30 cellular contexts compared by ENCODE assay signal in genomic region chr7:48141551-48141950, GRCh38. TPM values are rescaled to one million over a fixed set of nuclear protein-coding genes. Genes with fewer than 3 reads are reported as not detected.
"Had no signal": no experiment of that assay in that cellular context is flagged by ENCODE, and none has a peak within 500 bp of the region (broad histone marks: within the 10 kb centered on the region; RNA-seq: fewer than 3 reads in every experiment).

No MANE protein-coding gene starts in this region.

- H3K27ac Mint-ChIP-seq: activated CD4-positive, alpha-beta T cell treated with anti-CD3 and anti-CD28 coated beads, Interleukin-2, amount 10 ng/mL, durations not matched to agents 24 days and 14 days; activated CD8-positive, alpha-beta T cell treated with anti-CD3 and anti-CD28 coated beads for 36 hours; activated naive CD4-positive, alpha-beta T cell treated with anti-CD3 and anti-CD28 coated beads, Interleukin-2, amount 50 U/mL, for 24 hours; activated naive CD8-positive, alpha-beta T cell treated with anti-CD3 and anti-CD28 coated beads, Interleukin-2, amount 10 ng/mL, durations not matched to agents 7 days and 5 days; activated T-cell treated with anti-CD3 and anti-CD28 coated beads, Interleukin-2, amount 50 U/mL, for 24 hours; activated T-helper 2 cell treated with anti-CD3 and anti-CD28 coated beads, Interferon-gamma antibody, Interleukin-2, Interleukin-4, amounts not matched to agents 10 μg/mL and 5 μg/mL and 100 μg/mL, durations not matched to agents 14 hours and 24 hours and 36 hours had no signal

- H3K4me1 ChIP-seq: breast epithelium, SJCRH30 had no signal

- H3K36me3 Mint-ChIP-seq: activated naive CD4-positive, alpha-beta T cell treated with anti-CD3 and anti-CD28 coated beads, Interleukin-2, amount 50 U/mL, for 24 hours; activated naive CD8-positive, alpha-beta T cell treated with anti-CD3 and anti-CD28 coated beads, Interleukin-2, amount 10 ng/mL, durations not matched to agents 7 days and 5 days had no signal

- ATAC-seq: activated CD8-positive, alpha-beta T cell treated with anti-CD3 and anti-CD28 coated beads for 36 hours; body of pancreas; PC-3 had no signal

- H3K4me3 ChIP-seq: body of pancreas, breast epithelium, SJCRH30, SK-N-MC had no signal

- H3K27ac ChIP-seq: breast epithelium, KMS-11, SJCRH30, SK-N-MC had no signal

- H3K27me3 Mint-ChIP-seq: activated CD8-positive, alpha-beta T cell treated with anti-CD3 and anti-CD28 coated beads for 36 hours had no signal

- DNase-seq: activated CD4-positive, alpha-beta T cell treated with anti-CD3 and anti-CD28 coated beads, Interleukin-2, amount 10 ng/mL, durations not matched to agents 24 days and 14 days; activated CD4-positive, alpha-beta T cell treated with anti-CD3 and anti-CD28 coated beads, Interleukin-2, amount 50 U/mL, for 4 hours; activated CD8-positive, alpha-beta T cell treated with anti-CD3 and anti-CD28 coated beads for 36 hours; activated gamma-delta T cell; activated naive CD4-positive, alpha-beta T cell treated with Interleukin-2 at 50 U/mL for 16 hours; activated naive CD8-positive, alpha-beta T cell treated with anti-CD3 and anti-CD28 coated beads, Interleukin-2, amount 10 ng/mL, durations not matched to agents 7 days and 5 days; activated T-cell treated with anti-CD3 and anti-CD28 coated beads, Interleukin-2, amount 50 U/mL, for 24 hours; body of pancreas; cerebellar nuclear complex; MM.1S; NCI-H1092 treated with DMSO at 0.1 percent for 48 hours; NCI-H1417; NCI-H146; NCI-H187; NCI-H2081; NCI-H226; NCI-H446 treated with DMSO at 0.1 percent for 48 hours; NCI-H524; NCI-H69; NK-92 treated with Interleukin-12 subunit alpha and Interleukin-12 subunit beta, amount 100 ng/mL, for 24 hours; PC-3; Right ventricle myocardium superior; SJCRH30; T1000 had no signal

- H3K9me3 Mint-ChIP-seq: activated CD8-positive, alpha-beta T cell treated with anti-CD3 and anti-CD28 coated beads for 36 hours; activated naive CD8-positive, alpha-beta T cell treated with anti-CD3 and anti-CD28 coated beads, Interleukin-2, amount 10 ng/mL, durations not matched to agents 7 days and 5 days; activated T-cell treated with anti-CD3 and anti-CD28 coated beads, Interleukin-2, amount 50 U/mL, for 24 hours; activated T-helper 2 cell treated with anti-CD3 and anti-CD28 coated beads, Interferon-gamma antibody, Interleukin-2, Interleukin-4, amounts not matched to agents 10 μg/mL and 5 μg/mL and 100 μg/mL, durations not matched to agents 14 hours and 24 hours and 36 hours had no signal

- H3K9me3 ChIP-seq: body of pancreas, breast epithelium, SJCRH30 had no signal

- H3K36me3 ChIP-seq: breast epithelium, SJCRH30 had no signal

- H3K9ac ChIP-seq: KMS-11 had no signal

- H3K27me3 ChIP-seq: body of pancreas, breast epithelium had no signal

- H3K4me3 Mint-ChIP-seq: activated CD4-positive, alpha-beta T cell treated with anti-CD3 and anti-CD28 coated beads, Interleukin-2, amount 10 ng/mL, durations not matched to agents 24 days and 14 days; activated CD8-positive, alpha-beta T cell treated with anti-CD3 and anti-CD28 coated beads for 36 hours; activated naive CD4-positive, alpha-beta T cell treated with anti-CD3 and anti-CD28 coated beads, Interleukin-2, amount 50 U/mL, for 24 hours; activated naive CD8-positive, alpha-beta T cell treated with anti-CD3 and anti-CD28 coated beads, Interleukin-2, amount 10 ng/mL, durations not matched to agents 7 days and 5 days; activated T-cell treated with anti-CD3 and anti-CD28 coated beads, Interleukin-2, amount 50 U/mL, for 24 hours had no signal

RNA-seq across cellular contexts. Expression of gene ABCA13, which starts 29.7 kb away (rescaled TPM):
- total RNA-seq: activated CD4-positive, alpha-beta T cell treated with anti-CD3 and anti-CD28 coated beads, Interleukin-2, amount 10 ng/mL, durations not matched to agents 24 days and 14 days; activated CD8-positive, alpha-beta memory T cell treated with anti-CD3 and anti-CD28 coated beads for 36 hours; activated CD8-positive, alpha-beta T cell treated with anti-CD3 and anti-CD28 coated beads for 36 hours; SJCRH30 had no signal
